Comparison of ENCODE assay signal across 21 cellular contexts in genomic region chr16:27538508-27538907, GRCh38. TPM values are rescaled to one million over a fixed set of nuclear protein-coding genes. Genes with fewer than 3 reads are reported as not detected.
A peak's percentile ranks its signal among the peaks of the same experiment; 100 is the strongest.
DNase-seq lines count a peak whose midpoint lies in the region; ATAC-seq and TF ChIP-seq lines count a peak whose summit lies in the region.
"Had no signal": no experiment of that assay in that cellular context is flagged by ENCODE, and none has a peak within 500 bp of the region (broad histone marks: within the 10 kb centered on the region; RNA-seq: fewer than 3 reads in every experiment).

No MANE protein-coding gene starts in this region.

- H2AK5ac ChIP-seq in H9 (ENCODE audit: insufficient read length, low read length), result no peak overlapping the region
- no peak overlapping the region for H2AK5ac ChIP-seq in mesendoderm (ENCODE audit: low read length)

- POLR2A ChIA-PET in activated CD4-positive, alpha-beta T cell treated with anti-CD3 and anti-CD28 coated beads for 36 hours (lab: Charles Lee), result no interaction called here
- POLR2A ChIA-PET in activated CD4-positive, alpha-beta T cell treated with anti-CD3 and anti-CD28 coated beads, Interleukin-2, amount 10 ng/mL, durations not matched to agents 7 days and 5 days (lab: Charles Lee), result no interaction called here

- H2BK5ac ChIP-seq in H9 (ENCODE audit: insufficient read length, low read length) (no peak overlapping the region), mesendoderm (ENCODE audit: low read length) (no peak overlapping the region)

- no peak overlapping the region for H3K4me3 ChIP-seq in mesendoderm (ENCODE audit: low read length)
- H3K4me3 ChIP-seq: upper lobe of left lung had no signal

- H3K36me3 Mint-ChIP-seq in activated CD4-positive, alpha-beta T cell treated with anti-CD3 and anti-CD28 coated beads for 36 hours (ENCODE audit: low read depth), result peaks cover 59% of the 10 kb centered on the region
- H3K36me3 Mint-ChIP-seq in activated CD4-positive, alpha-beta T cell treated with anti-CD3 and anti-CD28 coated beads, Interleukin-2, amount 10 ng/mL, durations not matched to agents 7 days and 5 days (ENCODE audit: low read depth), result peaks cover 52% of the 10 kb centered on the region
- H3K36me3 Mint-ChIP-seq in H9 (ENCODE audit: insufficient read depth in 1 of 3, low read depth in 3 of 3) (peaks cover 66 to 85% (median 85%) of the 10 kb centered on the region in 3 experiments), glutamatergic neuron (ENCODE audit: unreplicated experiment) (no peaks in the 10 kb centered on the region)
- peaks cover 69% of the 10 kb centered on the region for H3K36me3 Mint-ChIP-seq in central memory CD8-positive, alpha-beta T cell (ENCODE audit: insufficient read depth)

- H2AFZ ChIP-seq in H9 (ENCODE audit: low read length), result no peak overlapping the region
- H2AFZ ChIP-seq: parathyroid adenoma had no signal

- H3K14ac ChIP-seq in H9 (ENCODE audit: insufficient read depth, low read length), result no peak overlapping the region

- H2BK12ac ChIP-seq in H9 (ENCODE audit: insufficient read length, low read depth, low read length), result no peak overlapping the region

- H3K23me2 ChIP-seq in H9 (ENCODE audit: insufficient read length, low read depth, low read length, poor library complexity, severe bottlenecking), result no peaks in the 10 kb centered on the region

- H3K27ac ChIP-seq in H9 (ENCODE audit: insufficient read length, low read depth, low read length) (no peak overlapping the region), mesendoderm (ENCODE audit: low read depth, low read length) (no peak overlapping the region)
- H3K27ac ChIP-seq: parathyroid adenoma had no signal

- H3K4ac ChIP-seq in H9 (ENCODE audit: low read depth, low read length), result no peak overlapping the region
- H3K4ac ChIP-seq in mesendoderm (ENCODE audit: low read depth, low read length), result no peak overlapping the region

- H2BK15ac ChIP-seq in H9 (ENCODE audit: low read depth, low read length) (no peak overlapping the region), mesendoderm (replicated peaks; ENCODE audit: low read depth) (no peak overlapping the region)

- no peak for ATAC-seq in activated CD4-positive, alpha-beta T cell treated with anti-CD3 and anti-CD28 coated beads for 36 hours
- ATAC-seq in central memory CD8-positive, alpha-beta T cell (replicated peaks; ENCODE audit: extremely low read depth, poor library complexity, severe bottlenecking), result no peak

- H4K8ac ChIP-seq in H9 (replicated peaks; ENCODE audit: insufficient read length, low read depth, low read length), result no peak overlapping the region
- H4K8ac ChIP-seq in mesendoderm (ENCODE audit: low read depth, low read length), result no peak overlapping the region

- DNase-seq in activated CD4-positive, alpha-beta T cell treated with anti-CD3 and anti-CD28 coated beads for 36 hours, result no peak
- no peak for DNase-seq in activated CD4-positive, alpha-beta T cell treated with anti-CD3 and anti-CD28 coated beads, Interleukin-2, amount 10 ng/mL, durations not matched to agents 7 days and 5 days
- DNase-seq in H9 (no peak), mesendoderm (peak; percentile 70), glutamatergic neuron (no peak), GM10266 (ENCODE audit: extremely low spot score) (no peak)
- no peak for DNase-seq in central memory CD8-positive, alpha-beta T cell (ENCODE audit: low spot score in 2 of 2)
- DNase-seq in activated T-cell treated with anti-CD3 and anti-CD28 coated beads, Interleukin-2, amount 50 U/mL, for 48 hours, result no peak
- DNase-seq: 8988T; activated CD4-positive, alpha-beta T cell treated with anti-CD3 and anti-CD28 coated beads, Interleukin-2, amount 50 U/mL, for 4 hours; activated CD8-positive, alpha-beta memory T cell treated with anti-CD3 and anti-CD28 coated beads, Interleukin-2, amount 50 U/mL, for 48 hours; activated effector memory CD4-positive, alpha-beta T cell treated with Interleukin-2 at 50 U/mL for 16 hours; amygdala; CD4-positive, alpha-beta memory T cell; DMS 273 treated with DMSO at 0.1 percent for 48 hours; NCI-H1105; NCI-H1930; nephron progenitor cell; upper lobe of left lung had no signal

- H4K5ac ChIP-seq in H9 (ENCODE audit: insufficient read length, low read depth, low read length) (no peak overlapping the region), mesendoderm (ENCODE audit: low read length) (no peak overlapping the region)

- H3K79me1 ChIP-seq in H9 (ENCODE audit: insufficient read depth, low read depth, low read length, poor library complexity, severe bottlenecking) (no peaks in the 10 kb centered on the region), mesendoderm (ENCODE audit: low read length) (peaks cover 5% of the 10 kb centered on the region)

- H3K18ac ChIP-seq in H9 (ENCODE audit: insufficient read length, low read depth, low read length) (no peak overlapping the region), mesendoderm (ENCODE audit: low read length) (no peak overlapping the region)

- no peaks in the 10 kb centered on the region for H3K27me3 Mint-ChIP-seq in activated CD4-positive, alpha-beta T cell treated with anti-CD3 and anti-CD28 coated beads for 36 hours
- H3K27me3 Mint-ChIP-seq in activated CD4-positive, alpha-beta T cell treated with anti-CD3 and anti-CD28 coated beads, Interleukin-2, amount 10 ng/mL, durations not matched to agents 7 days and 5 days, result no peaks in the 10 kb centered on the region
- H3K27me3 Mint-ChIP-seq in H9 (ENCODE audit: low read depth) (no peaks in the 10 kb centered on the region), glutamatergic neuron (ENCODE audit: unreplicated experiment) (no peaks in the 10 kb centered on the region)
- H3K27me3 Mint-ChIP-seq in central memory CD8-positive, alpha-beta T cell, result no peaks in the 10 kb centered on the region
- H3K27me3 Mint-ChIP-seq: CD4-positive, alpha-beta memory T cell had no signal

- no peaks in the 10 kb centered on the region for H3K27me3 ChIP-seq in H9 (ENCODE audit: insufficient read depth, low read length)
- H3K27me3 ChIP-seq in mesendoderm (ENCODE audit: insufficient read depth, low read length, poor library complexity), result no peaks in the 10 kb centered on the region
- H3K27me3 ChIP-seq: upper lobe of left lung had no signal

- intact Hi-C loops in activated CD4-positive, alpha-beta T cell treated with anti-CD3 and anti-CD28 coated beads for 36 hours (cut with DNase I, micrococcal nuclease), result no loop called here

- H3K9me3 ChIP-seq in H9 (ENCODE audit: control insufficient read depth, low read depth, low read length), result no peaks in the 10 kb centered on the region
- H3K9me3 ChIP-seq: upper lobe of left lung had no signal

- CTCF ChIA-PET in activated CD4-positive, alpha-beta T cell treated with anti-CD3 and anti-CD28 coated beads for 36 hours (lab: Charles Lee), result no interaction called here
- CTCF ChIA-PET in activated CD4-positive, alpha-beta T cell treated with anti-CD3 and anti-CD28 coated beads, Interleukin-2, amount 10 ng/mL, durations not matched to agents 7 days and 5 days (lab: Charles Lee), result no interaction called here

- peaks cover 23% of the 10 kb centered on the region for H3K36me3 ChIP-seq in mesendoderm (ENCODE audit: control insufficient read depth, insufficient read depth, low read length)

- WGBS in H9 (ENCODE audit: extremely low coverage, insufficient read length, low lambda C conversion rate), result no CpG with 5 or more reads among the region's 5 CpGs
- no CpG with 5 or more reads among the region's 5 CpGs for WGBS in mesendoderm (ENCODE audit: extremely low coverage, insufficient coverage, low lambda C conversion rate)

- H2BK120ac ChIP-seq in H9 (ENCODE audit: low read depth, low read length, poor library complexity, severe bottlenecking) (no peak overlapping the region), mesendoderm (ENCODE audit: low read depth, low read length) (no peak overlapping the region)

- H3K4me3 Mint-ChIP-seq in activated CD4-positive, alpha-beta T cell treated with anti-CD3 and anti-CD28 coated beads for 36 hours, result no peak overlapping the region
- H3K4me3 Mint-ChIP-seq in activated CD4-positive, alpha-beta T cell treated with anti-CD3 and anti-CD28 coated beads, Interleukin-2, amount 10 ng/mL, durations not matched to agents 7 days and 5 days, result no peak overlapping the region
- H3K4me3 Mint-ChIP-seq in H9 (no peak overlapping the region), glutamatergic neuron (ENCODE audit: unreplicated experiment) (no peak overlapping the region)
- no peak overlapping the region for H3K4me3 Mint-ChIP-seq in central memory CD8-positive, alpha-beta T cell
- H3K4me3 Mint-ChIP-seq: CD4-positive, alpha-beta memory T cell; nephron progenitor cell; T-helper 1 cell treated with Interleukin-12 subunit alpha and Interleukin-12 subunit beta and Interleukin-4 antibody, amounts not matched to agents 30 μg/mL and 1 μg/mL, for 36 hours had no signal

- H4K91ac ChIP-seq in H9 (ENCODE audit: insufficient read length, low read depth, low read length), result no peak overlapping the region

- H4K20me1 ChIP-seq in H9 (ENCODE audit: control insufficient read depth, insufficient read depth, insufficient read length), result no peaks in the 10 kb centered on the region

- H3K27ac Mint-ChIP-seq in activated CD4-positive, alpha-beta T cell treated with anti-CD3 and anti-CD28 coated beads for 36 hours, result peak overlapping the region; percentile 26
- H3K27ac Mint-ChIP-seq in activated CD4-positive, alpha-beta T cell treated with anti-CD3 and anti-CD28 coated beads, Interleukin-2, amount 10 ng/mL, durations not matched to agents 7 days and 5 days, result no peak overlapping the region
- H3K27ac Mint-ChIP-seq in H9, result peak overlapping the region in 2 of 3 experiments; percentile 89 to 95; a peak in 4 of 7 replicates
- H3K27ac Mint-ChIP-seq in central memory CD8-positive, alpha-beta T cell (ENCODE audit: low read depth), result peak overlapping the region; percentile 51
- no peak overlapping the region for H3K27ac Mint-ChIP-seq in glutamatergic neuron (ENCODE audit: unreplicated experiment)
- H3K27ac Mint-ChIP-seq: nephron progenitor cell; T-helper 1 cell treated with Interleukin-12 subunit alpha and Interleukin-12 subunit beta and Interleukin-4 antibody, amounts not matched to agents 30 μg/mL and 1 μg/mL, for 36 hours had no signal

- H3K4me1 ChIP-seq in H9 (ENCODE audit: insufficient read depth, low read length) (no peaks in the 10 kb centered on the region), mesendoderm (ENCODE audit: control insufficient read depth, low read depth, low read length) (peaks cover 4% of the 10 kb centered on the region)
- H3K4me1 ChIP-seq: parathyroid adenoma had no signal

- no peaks in the 10 kb centered on the region for H3K4me1 Mint-ChIP-seq in activated CD4-positive, alpha-beta T cell treated with anti-CD3 and anti-CD28 coated beads for 36 hours
- peaks cover 4% of the 10 kb centered on the region for H3K4me1 Mint-ChIP-seq in activated CD4-positive, alpha-beta T cell treated with anti-CD3 and anti-CD28 coated beads, Interleukin-2, amount 10 ng/mL, durations not matched to agents 7 days and 5 days
- H3K4me1 Mint-ChIP-seq in H9 (no peaks in the 10 kb centered on the region), glutamatergic neuron (ENCODE audit: low read depth, unreplicated experiment) (no peaks in the 10 kb centered on the region)
- H3K4me1 Mint-ChIP-seq in central memory CD8-positive, alpha-beta T cell, result peaks cover 18% of the 10 kb centered on the region

- no peak for TF ChIP-seq CTCF in H9 (conservative IDR thresholded peaks at IDR 0.05)
- no peak for TF ChIP-seq CTCF in glutamatergic neuron (IDR thresholded peaks at IDR 0.05; ENCODE audit: partially characterized antibody, unreplicated experiment)
- TF ChIP-seq CTCF in GM10266 (IDR thresholded peaks at IDR 0.05; ENCODE audit: control insufficient read depth, insufficient read depth, low read depth, missing control alignments), result no peak

- H3K9ac ChIP-seq in H9 (ENCODE audit: extremely low read depth, insufficient read length, low read length) (no peak overlapping the region), mesendoderm (ENCODE audit: low read length) (no peak overlapping the region)
- H3K9ac ChIP-seq: parathyroid adenoma had no signal

- no peak overlapping the region for H3K4me2 ChIP-seq in H9 (ENCODE audit: insufficient read depth, insufficient read length, low read length)
- H3K4me2 ChIP-seq in mesendoderm (ENCODE audit: low read length), result no peak overlapping the region

- no peaks in the 10 kb centered on the region for H3K9me3 Mint-ChIP-seq in activated CD4-positive, alpha-beta T cell treated with anti-CD3 and anti-CD28 coated beads for 36 hours (ENCODE audit: low read depth)
- no peaks in the 10 kb centered on the region for H3K9me3 Mint-ChIP-seq in activated CD4-positive, alpha-beta T cell treated with anti-CD3 and anti-CD28 coated beads, Interleukin-2, amount 10 ng/mL, durations not matched to agents 7 days and 5 days
- H3K9me3 Mint-ChIP-seq in H9, result no peaks in the 10 kb centered on the region
- H3K9me3 Mint-ChIP-seq in central memory CD8-positive, alpha-beta T cell, result peaks cover 4% of the 10 kb centered on the region
- no peaks in the 10 kb centered on the region for H3K9me3 Mint-ChIP-seq in glutamatergic neuron (ENCODE audit: unreplicated experiment)

- H3K23ac ChIP-seq in H9 (ENCODE audit: insufficient read length, low read depth, low read length) (no peak overlapping the region), mesendoderm (ENCODE audit: low read length) (no peak overlapping the region)

- H2BK20ac ChIP-seq in H9 (ENCODE audit: low read depth, low read length, poor library complexity, severe bottlenecking), result no peak overlapping the region

- no peaks in the 10 kb centered on the region for H3K79me2 ChIP-seq in H9 (ENCODE audit: insufficient read depth, low read length)
- H3K79me2 ChIP-seq in mesendoderm (ENCODE audit: control insufficient read depth, insufficient read depth, low read length), result no peaks in the 10 kb centered on the region

- no peak overlapping the region for H3K56ac ChIP-seq in H9 (ENCODE audit: insufficient read length, low read depth, low read length)
- no peak overlapping the region for H3K56ac ChIP-seq in mesendoderm (ENCODE audit: low read length)

- no peak overlapping the region for H3T11ph ChIP-seq in H9 (ENCODE audit: low read length)

RNA-seq across cellular contexts. Expression of gene GTF3C1, which starts 11.2 kb away (rescaled TPM):
- 10 to 100 TPM; 48.8 to 50.7 TPM for total RNA-seq in activated CD4-positive, alpha-beta T cell treated with anti-CD3 and anti-CD28 coated beads for 36 hours
- total RNA-seq in activated CD4-positive, alpha-beta T cell treated with anti-CD3 and anti-CD28 coated beads, Interleukin-2, amount 10 ng/mL, durations not matched to agents 7 days and 5 days, result 10 to 100 TPM; 51.9 to 52.9 TPM
- total RNA-seq in H9 (2021) (113 TPM in 2 replicates), glutamatergic neuron (ENCODE audit: unreplicated experiment) (106 TPM)
- 50.5 TPM for polyA plus RNA-seq in mesendoderm (2013, experiment 1 of 2)
- polyA plus RNA-seq in mesendoderm (2013, experiment 2 of 2), result 52.2 TPM

RNA-seq across cellular contexts. Expression of gene KATNIP, which starts 11.4 kb away (rescaled TPM):
- total RNA-seq in activated CD4-positive, alpha-beta T cell treated with anti-CD3 and anti-CD28 coated beads for 36 hours, result 10 to 100 TPM; 12.3 to 12.8 TPM
- total RNA-seq in activated CD4-positive, alpha-beta T cell treated with anti-CD3 and anti-CD28 coated beads, Interleukin-2, amount 10 ng/mL, durations not matched to agents 7 days and 5 days, result 10 to 100 TPM; 17.1 to 18.7 TPM
- total RNA-seq in H9 (2021), result 13.2 and 15.1 TPM in 2 replicates
- 6.7 TPM for polyA plus RNA-seq in mesendoderm (2013, experiment 1 of 2)
- polyA plus RNA-seq in mesendoderm (2013, experiment 2 of 2), result 6.0 TPM
- total RNA-seq in glutamatergic neuron (ENCODE audit: unreplicated experiment), result 22.9 TPM

Comparison
In these comparisons a context has a peak if more than half of its experiments do, and no peak if none do; other contexts are left out.
1. H3K27ac Mint-ChIP-seq: peak in activated CD4-positive, alpha-beta T cell treated with anti-CD3 and anti-CD28 coated beads for 36 hours (single experiment), H9 (2 of 3) and central memory CD8-positive, alpha-beta T cell (single experiment); none in activated CD4-positive, alpha-beta T cell treated with anti-CD3 and anti-CD28 coated beads, Interleukin-2, amount 10 ng/mL, durations not matched to agents 7 days and 5 days (single experiment) and glutamatergic neuron (single experiment).